ENCODE assay signal across 13 cellular contexts in the genomic region with DNA sequence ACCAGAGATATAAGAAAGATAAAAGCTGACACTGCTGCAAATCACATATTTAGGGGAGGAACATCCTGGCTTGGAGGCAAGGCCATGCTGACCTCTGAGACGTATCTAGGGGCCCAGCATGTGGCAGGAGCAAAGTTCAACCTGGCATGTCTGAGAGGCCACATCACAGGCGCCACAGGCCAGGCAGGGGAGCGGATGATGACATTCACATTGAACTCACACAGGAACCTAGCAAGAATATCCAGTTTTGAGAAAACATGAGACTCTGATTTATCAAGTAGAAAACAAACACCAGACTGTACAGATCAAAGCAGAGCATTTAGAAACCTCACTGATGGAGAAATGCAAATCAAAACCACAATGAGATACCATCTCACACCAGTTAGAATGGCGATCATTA.
DNase-seq lines count a peak whose midpoint lies in the region; ATAC-seq lines count a peak whose summit lies in the region.
"Had no signal": no experiment of that assay in that cellular context is flagged by ENCODE, and none has a peak within 500 bp of the region (broad histone marks: within the 10 kb centered on the region; RNA-seq: fewer than 3 reads in every experiment).

No MANE protein-coding gene starts in this region.

- peaks cover 5% of the 10 kb centered on the region for H3K27me3 Mint-ChIP-seq in activated T-cell treated with anti-CD3 and anti-CD28 coated beads, Interleukin-2, amount 50 U/mL, for 4 hours (ENCODE audit: low read depth)

- no peaks in the 10 kb centered on the region for H3K9me3 Mint-ChIP-seq in activated T-cell treated with anti-CD3 and anti-CD28 coated beads, Interleukin-2, amount 50 U/mL, for 4 hours

- peaks cover 4% of the 10 kb centered on the region for H3K4me1 Mint-ChIP-seq in activated T-cell treated with anti-CD3 and anti-CD28 coated beads, Interleukin-2, amount 50 U/mL, for 4 hours (ENCODE audit: low read depth)

- DNase-seq in kidney tubule cell (ENCODE audit: low spot score), result peak; percentile 21
- DNase-seq in NCI-H2196 treated with DMSO at 0.1 percent for 48 hours (lab: John Stamatoyannopoulos, UW; ENCODE audit: unreplicated experiment), result no peak
- DNase-seq in stimulated activated CD4-positive, alpha-beta T cell treated with anti-CD3 and anti-CD28 coated beads, Interleukin-15, amount 100 ng/mL, for 24 hours, result no peak
- DNase-seq in middle frontal gyrus (ENCODE audit: extremely low spot score, low spot score), result no peak
- no peak for DNase-seq in activated T-cell treated with anti-CD3 and anti-CD28 coated beads, Interleukin-2, amount 50 U/mL, for 4 hours
- DNase-seq: activated T-cell treated with anti-CD3 and anti-CD28 coated beads, Interleukin-2, amount 50 U/mL, for 72 hours; dorsolateral prefrontal cortex; NCI-H69; nucleus accumbens; T-helper 1 cell had no signal

- no peak overlapping the region for H3K4me3 Mint-ChIP-seq in activated T-cell treated with anti-CD3 and anti-CD28 coated beads, Interleukin-2, amount 50 U/mL, for 4 hours
- H3K4me3 Mint-ChIP-seq: activated T-cell treated with anti-CD3 and anti-CD28 coated beads, Interleukin-2, amount 50 U/mL, for 72 hours had no signal

- ATAC-seq in GM18517 (IDR thresholded peaks at IDR 0.05; ENCODE audit: unreplicated experiment) (peak; percentile 82), HG02571 (IDR thresholded peaks at IDR 0.05; ENCODE audit: unreplicated experiment) (peak; percentile 52), HG03571 (IDR thresholded peaks at IDR 0.05; ENCODE audit: unreplicated experiment) (peak; percentile 67)
- ATAC-seq in activated T-cell treated with anti-CD3 and anti-CD28 coated beads, Interleukin-2, amount 50 U/mL, for 4 hours, result no peak

- no peaks in the 10 kb centered on the region for H3K36me3 Mint-ChIP-seq in activated T-cell treated with anti-CD3 and anti-CD28 coated beads, Interleukin-2, amount 50 U/mL, for 4 hours (ENCODE audit: insufficient read depth)

Comparison
In these comparisons a context has a peak if more than half of its experiments do, and no peak if none do; other contexts are left out.
1. ATAC-seq: peak in GM18517 (single experiment), HG02571 (single experiment) and HG03571 (single experiment); none in activated T-cell treated with anti-CD3 and anti-CD28 coated beads, Interleukin-2, amount 50 U/mL, for 4 hours (0 of 2).